Comparison of ENCODE assay signal across 21 cellular contexts in the genomic region with DNA sequence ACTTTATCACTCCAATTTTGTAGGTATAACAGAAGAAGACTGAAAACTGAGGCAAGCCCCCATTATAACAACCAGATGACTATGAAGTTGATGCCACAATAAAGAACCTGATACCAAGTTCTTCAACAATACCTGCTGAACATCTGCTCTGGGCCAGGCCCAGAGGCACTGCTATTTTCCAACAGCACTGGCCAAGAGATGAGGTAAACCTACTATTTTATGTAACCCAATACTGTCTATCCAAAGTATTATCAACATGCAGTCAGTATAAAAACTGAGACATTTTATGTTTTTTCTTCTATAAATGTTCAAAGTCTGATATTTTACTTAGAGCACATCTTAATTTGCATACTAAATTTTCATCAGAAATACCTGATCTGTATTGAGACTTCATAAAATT. TPM values are rescaled to one million over a fixed set of nuclear protein-coding genes. Genes with fewer than 3 reads are reported as not detected.
"Had no signal": no experiment of that assay in that cellular context is flagged by ENCODE, and none has a peak within 500 bp of the region (broad histone marks: within the 10 kb centered on the region; RNA-seq: fewer than 3 reads in every experiment).

No MANE protein-coding gene starts in this region.

- H3K9me3 ChIP-seq: pancreas, sigmoid colon, tibial artery, upper lobe of left lung, uterus had no signal

- H3K27me3 ChIP-seq: pancreas, sigmoid colon, tibial artery, upper lobe of left lung, uterus had no signal

- ATAC-seq: esophagus mucosa; pancreas; stimulated activated effector memory CD8-positive, alpha-beta T cell treated with anti-CD3 and anti-CD28 coated beads, Interleukin-12 subunit alpha, Interleukin-12 subunit beta, amount 100 ng/mL, for 72 hours had no signal

- H3K27me3 Mint-ChIP-seq: naive B cell; progenitor cell of endocrine pancreas; stimulated activated naive CD8-positive, alpha-beta T cell treated with anti-CD3 and anti-CD28 coated beads, Interleukin-15, Interleukin-2, amounts not matched to agents 100 ng/mL and 50 ng/mL, for 24 hours had no signal

- H3K27ac ChIP-seq: pancreas, sigmoid colon, tibial artery, upper lobe of left lung, uterus had no signal

- H3K4me3 Mint-ChIP-seq: immature natural killer cell; naive B cell; nephron; stimulated activated effector memory CD8-positive, alpha-beta T cell treated with anti-CD3 and anti-CD28 coated beads, Interleukin-12 subunit alpha, Interleukin-12 subunit beta, amount 100 ng/mL, for 72 hours; stimulated activated naive CD8-positive, alpha-beta T cell treated with anti-CD3 and anti-CD28 coated beads, Interleukin-15, Interleukin-2, amounts not matched to agents 100 ng/mL and 50 ng/mL, for 24 hours had no signal

- H3K4me3 ChIP-seq: pancreas, sigmoid colon, smooth muscle cell, tibial artery, upper lobe of left lung, uterus had no signal

- H3K36me3 ChIP-seq: uterus had no signal

- DNase-seq: effector memory CD4-positive, alpha-beta T cell; immature natural killer cell; mesendoderm; naive B cell; occipital lobe; pancreas; sigmoid colon; stimulated activated CD4-positive, alpha-beta T cell treated with anti-CD3 and anti-CD28 coated beads, Interleukin-2, amount 100 ng/mL, for 48 hours; tibial artery; upper lobe of left lung; uterus had no signal

- H3K4me1 ChIP-seq: uterus had no signal

- H3K4me2 ChIP-seq: smooth muscle cell had no signal

- H3K9me3 Mint-ChIP-seq: immature natural killer cell; naive B cell; nephron; stimulated activated effector memory CD8-positive, alpha-beta T cell treated with anti-CD3 and anti-CD28 coated beads, Interleukin-12 subunit alpha, Interleukin-12 subunit beta, amount 100 ng/mL, for 72 hours; stimulated activated naive CD8-positive, alpha-beta T cell treated with anti-CD3 and anti-CD28 coated beads, Interleukin-15, Interleukin-2, amounts not matched to agents 100 ng/mL and 50 ng/mL, for 24 hours had no signal

- H3K27ac Mint-ChIP-seq: nephron; progenitor cell of endocrine pancreas; stimulated activated effector memory CD8-positive, alpha-beta T cell treated with anti-CD3 and anti-CD28 coated beads, Interleukin-12 subunit alpha, Interleukin-12 subunit beta, amount 100 ng/mL, for 72 hours; stimulated activated naive CD8-positive, alpha-beta T cell treated with anti-CD3 and anti-CD28 coated beads, Interleukin-15, Interleukin-2, amounts not matched to agents 100 ng/mL and 50 ng/mL, for 24 hours had no signal

RNA-seq across cellular contexts. Expression of a gene that starts 53.7 kb away (rescaled TPM):
- total RNA-seq: frontal cortex, lung microvascular endothelial cell, progenitor cell of endocrine pancreas, renal cortical epithelial cell, smooth muscle cell, temporal lobe had no signal
- polyA plus RNA-seq: smooth muscle cell had no signal
